ENCODE assay signal across 10 cellular contexts in the genomic region with DNA sequence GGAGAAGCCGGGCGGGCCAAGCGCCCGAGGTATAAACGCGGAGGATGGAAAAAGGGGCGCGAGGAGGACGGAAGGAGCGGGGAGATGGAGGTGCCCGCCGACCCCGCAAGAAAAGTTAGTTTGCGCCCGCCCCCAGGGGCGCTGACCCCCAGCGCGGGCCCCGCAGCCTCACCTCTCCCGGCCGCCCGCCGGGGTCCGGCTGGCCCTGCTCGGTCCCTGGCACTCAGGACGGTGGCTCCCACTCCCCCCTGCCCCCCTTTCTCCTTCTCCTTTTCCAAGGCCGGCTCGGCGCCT. TPM values are rescaled to one million over a fixed set of nuclear protein-coding genes. Genes with fewer than 3 reads are reported as not detected.
DNase-seq lines count a peak whose midpoint lies in the region; ATAC-seq and TF ChIP-seq lines count a peak whose summit lies in the region.
"Had no signal": no experiment of that assay in that cellular context is flagged by ENCODE, and none has a peak within 500 bp of the region (broad histone marks: within the 10 kb centered on the region; RNA-seq: fewer than 3 reads in every experiment).

No MANE protein-coding gene starts in this region.

- H3K9me3 ChIP-seq in thoracic aorta, result no peaks in the 10 kb centered on the region

- peak; percentile 54 for DNase-seq in NCI-H2227 (lab: John Stamatoyannopoulos, UW; ENCODE audit: unreplicated experiment)
- no peak for DNase-seq in NCI-H2227 treated with DMSO at 0.1 percent for 48 hours (lab: John Stamatoyannopoulos, UW)
- DNase-seq in kidney epithelial cell (ENCODE audit: low read depth), result no peak
- no peak for DNase-seq in thoracic aorta (ENCODE audit: low spot score)
- DNase-seq in stimulated activated CD4-positive, alpha-beta T cell treated with anti-CD3 and anti-CD28 coated beads, Interleukin-4, amount 100 ng/mL, for 24 hours, result no peak
- no peak for DNase-seq in mucosa of gallbladder (ENCODE audit: low spot score)
- no peak for DNase-seq in cerebellum (ENCODE audit: low spot score)

- no peaks in the 10 kb centered on the region for H3K9me3 Mint-ChIP-seq in activated naive CD8-positive, alpha-beta T cell (ENCODE audit: low read depth)
- H3K9me3 Mint-ChIP-seq: CD4-positive, CD25-positive, alpha-beta regulatory T cell; IgD-negative memory B cell had no signal

- H3K27me3 ChIP-seq in kidney epithelial cell (ENCODE audit: control insufficient read depth, insufficient read depth, low read length) (no peaks in the 10 kb centered on the region), thoracic aorta (replicated peaks; ENCODE audit: insufficient read depth) (no peaks in the 10 kb centered on the region)

- H3K36me3 ChIP-seq in kidney epithelial cell (ENCODE audit: control insufficient read depth, insufficient read depth, low read length) (peaks cover 3% of the 10 kb centered on the region), thoracic aorta (no peaks in the 10 kb centered on the region)

- H3K4me1 Mint-ChIP-seq in activated naive CD8-positive, alpha-beta T cell (ENCODE audit: low read depth), result peaks cover 22% of the 10 kb centered on the region

- peak overlapping the region; percentile 80 for H3K4me3 Mint-ChIP-seq in activated naive CD8-positive, alpha-beta T cell

- H3K4me1 ChIP-seq in thoracic aorta (ENCODE audit: control insufficient read depth in 1 of 2, low read depth in 2 of 2), result peaks cover 32 to 59% of the 10 kb centered on the region in 2 donors

- H3K4me3 ChIP-seq in kidney epithelial cell (ENCODE audit: low read depth, low read length) (peak overlapping the region; percentile 89), thoracic aorta (peak overlapping the region; percentile 95)

- H3K27me3 Mint-ChIP-seq in activated naive CD8-positive, alpha-beta T cell, result no peaks in the 10 kb centered on the region

- H3K27ac Mint-ChIP-seq in activated naive CD8-positive, alpha-beta T cell, result no peak overlapping the region
- H3K27ac Mint-ChIP-seq: CD4-positive, CD25-positive, alpha-beta regulatory T cell had no signal

- H3K36me3 Mint-ChIP-seq in activated naive CD8-positive, alpha-beta T cell, result peaks cover 10% of the 10 kb centered on the region

- H3K27ac ChIP-seq in thoracic aorta, result peak overlapping the region; percentile 71 to 81

- TF ChIP-seq CTCF in kidney epithelial cell (IDR thresholded peaks at IDR 0.05; ENCODE audit: insufficient read depth, low read length, poor library complexity, severe bottlenecking), result no peak
- TF ChIP-seq CTCF in thoracic aorta (IDR thresholded peaks at IDR 0.05), result no peak

- ATAC-seq in thoracic aorta (ENCODE audit: insufficient number of reproducible peaks, low FRiP score, low read depth), result no peak

RNA-seq across cellular contexts. Expression of a gene that starts 0.2 kb away (rescaled TPM):
- total RNA-seq in kidney epithelial cell, result 14.7 and 18.3 TPM in 2 replicates
- total RNA-seq in thoracic aorta, result 10 to 100 TPM; 26.0 to 32.4 TPM
- 74.7 TPM for total RNA-seq in mucosa of gallbladder
- total RNA-seq in cerebellum, result 7.3 TPM

RNA-seq across cellular contexts. Expression of a gene that starts 1.2 kb away (rescaled TPM):
- total RNA-seq in kidney epithelial cell (22.5 and 23.5 TPM in 2 replicates), thoracic aorta (10 to 100 TPM; 17.1 to 48.6 TPM), mucosa of gallbladder (158 TPM), cerebellum (9.4 TPM)

RNA-seq across cellular contexts. Expression of a gene that starts 10.3 kb away (rescaled TPM):
- 50.6 and 61.8 TPM in 2 replicates for total RNA-seq in kidney epithelial cell
- total RNA-seq in thoracic aorta, result 10 to 100 TPM in 1 of 2 donors, 1 to 10 TPM in 1; 6.4 to 20.0 TPM
- total RNA-seq in mucosa of gallbladder, result 477 TPM
- total RNA-seq in cerebellum, result 1.1 TPM

RNA-seq across cellular contexts. Expression of a gene that starts 58.7 kb away (rescaled TPM):
- 72.7 and 86.4 TPM in 2 replicates for total RNA-seq in kidney epithelial cell
- total RNA-seq in thoracic aorta, result 10 to 100 TPM; 57.1 to 83.4 TPM
- total RNA-seq in mucosa of gallbladder, result 106 TPM
- 37.9 TPM for total RNA-seq in cerebellum
